In the genomic region with DNA sequence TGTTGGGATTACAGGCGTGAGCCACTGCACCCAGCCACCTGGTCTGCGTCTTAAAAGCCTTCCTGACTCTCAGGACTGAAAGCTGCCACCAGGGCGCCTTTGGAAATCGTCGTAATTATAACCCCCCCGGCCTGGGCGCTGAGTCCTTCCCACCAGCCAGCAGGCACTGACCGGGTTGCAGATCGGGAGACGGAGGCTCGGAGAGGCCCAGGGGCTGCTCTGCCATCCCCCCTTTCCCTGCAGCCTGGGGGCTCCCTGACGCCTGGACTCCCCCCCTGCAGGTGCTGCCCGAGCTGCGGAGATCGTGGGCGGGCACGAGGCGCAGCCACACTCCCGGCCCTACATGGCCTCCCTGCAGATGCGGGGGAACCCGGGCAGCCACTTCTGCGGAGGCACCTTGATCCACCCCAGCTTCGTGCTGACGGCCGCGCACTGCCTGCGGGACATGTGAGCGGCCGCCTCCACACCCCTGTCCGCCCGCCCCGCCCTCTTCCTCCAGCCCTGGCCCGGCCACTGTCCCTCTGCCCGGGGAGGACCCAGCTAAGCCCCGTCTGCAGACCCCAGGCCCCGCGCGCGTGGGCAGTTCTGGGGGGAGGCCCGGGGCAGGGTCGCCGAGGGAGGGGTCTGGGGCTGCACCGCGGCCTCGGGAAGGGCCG, we compare ENCODE assay signal across 12 cellular contexts. TPM values are rescaled to one million over a fixed set of nuclear protein-coding genes. Genes with fewer than 3 reads are reported as not detected.
DNase-seq lines count a peak whose midpoint lies in the region; ATAC-seq and TF ChIP-seq lines count a peak whose summit lies in the region.
"Had no signal": no experiment of that assay in that cellular context is flagged by ENCODE, and none has a peak within 500 bp of the region (broad histone marks: within the 10 kb centered on the region; RNA-seq: fewer than 3 reads in every experiment).

No MANE protein-coding gene starts in this region.

- H3K4me3 Mint-ChIP-seq in activated CD4-positive, alpha-beta T cell treated with anti-CD3 and anti-CD28 coated beads, Interleukin-2, amount 10 ng/mL, durations not matched to agents 7 days and 5 days = no peak overlapping the region

- POLR2A ChIA-PET in activated CD4-positive, alpha-beta T cell treated with anti-CD3 and anti-CD28 coated beads, Interleukin-2, amount 10 ng/mL, durations not matched to agents 7 days and 5 days (lab: Charles Lee) = no interaction called here

- H3K9me3 Mint-ChIP-seq in activated CD4-positive, alpha-beta T cell treated with anti-CD3 and anti-CD28 coated beads, Interleukin-2, amount 10 ng/mL, durations not matched to agents 7 days and 5 days = peaks cover 3% of the 10 kb centered on the region

- H3K4me1 Mint-ChIP-seq in activated CD4-positive, alpha-beta T cell treated with anti-CD3 and anti-CD28 coated beads, Interleukin-2, amount 10 ng/mL, durations not matched to agents 7 days and 5 days = no peaks in the 10 kb centered on the region

- H3K9me3 ChIP-seq in esophagus muscularis mucosa (no peaks in the 10 kb centered on the region), parathyroid adenoma (ENCODE audit: control insufficient read depth, low read length) (no peaks in the 10 kb centered on the region)

- H3K36me3 ChIP-seq in esophagus muscularis mucosa (no peaks in the 10 kb centered on the region), parathyroid adenoma (ENCODE audit: control insufficient read depth, insufficient read depth, low read length) (no peaks in the 10 kb centered on the region)

- no peak overlapping the region for H3K27ac Mint-ChIP-seq in activated CD4-positive, alpha-beta T cell treated with anti-CD3 and anti-CD28 coated beads, Interleukin-2, amount 10 ng/mL, durations not matched to agents 7 days and 5 days

- H2AFZ ChIP-seq in parathyroid adenoma = peak overlapping the region; percentile 34

- H3K4me3 ChIP-seq in esophagus muscularis mucosa = peak overlapping the region; percentile 31 to 42 (median 34)
- H3K4me3 ChIP-seq in parathyroid adenoma (ENCODE audit: low read depth, low read length) = peak overlapping the region; percentile 14

- TF ChIP-seq EP300 in esophagus muscularis mucosa (IDR thresholded peaks at IDR 0.05) = no peak

- H3K27me3 ChIP-seq in esophagus muscularis mucosa = peaks cover 0 to 96% (median 35%) of the 10 kb centered on the region in 4 donors
- H3K27me3 ChIP-seq in parathyroid adenoma (ENCODE audit: control insufficient read depth, insufficient read depth, low read length) = no peaks in the 10 kb centered on the region

- no peak overlapping the region for H3K9ac ChIP-seq in parathyroid adenoma

- no peaks in the 10 kb centered on the region for H3K79me2 ChIP-seq in parathyroid adenoma

- intact Hi-C loops in esophagus muscularis mucosa (cut with DNase I) = no loop called here

- H3K27me3 Mint-ChIP-seq in activated CD4-positive, alpha-beta T cell treated with anti-CD3 and anti-CD28 coated beads, Interleukin-2, amount 10 ng/mL, durations not matched to agents 7 days and 5 days = peaks cover 21% of the 10 kb centered on the region

- TF ChIP-seq CTCF in esophagus muscularis mucosa (IDR thresholded peaks at IDR 0.05) = peak in 1 of 3 experiments; percentile 3
- TF ChIP-seq CTCF in parathyroid adenoma (IDR thresholded peaks at IDR 0.05) = no peak

- H3K4me1 ChIP-seq in esophagus muscularis mucosa = peaks cover 13 to 30% (median 23%) of the 10 kb centered on the region in 4 donors
- peaks cover 7% of the 10 kb centered on the region for H3K4me1 ChIP-seq in parathyroid adenoma

- ATAC-seq in HG03469 (IDR thresholded peaks at IDR 0.05; ENCODE audit: unreplicated experiment) (no peak), GM21447 (IDR thresholded peaks at IDR 0.05; ENCODE audit: unreplicated experiment) (no peak)

- WGBS in esophagus muscularis mucosa = 8% methylated on average over 12 of the region's 46 CpGs

- peak; percentile 16 for DNase-seq in EH (ENCODE audit: low read depth)
- DNase-seq in NCI-H69 (lab: John Stamatoyannopoulos, UW) = peak; percentile 68
- no peak for DNase-seq in esophagus muscularis mucosa (ENCODE audit: extremely low spot score)
- no peak for DNase-seq in GM19238 (ENCODE audit: insufficient read length, low spot score)
- DNase-seq in activated CD4-positive, alpha-beta T cell treated with anti-CD3 and anti-CD28 coated beads, Interleukin-2, amount 10 ng/mL, durations not matched to agents 7 days and 5 days = no peak
- DNase-seq: activated CD4-positive, alpha-beta T cell treated with anti-CD3 and anti-CD28 coated beads, Interleukin-2, amount 50 U/mL, for 48 hours; cortex of kidney; midbrain; NCI-H510A treated with DMSO at 0.1 percent for 48 hours had no signal

- H3K4me2 ChIP-seq in parathyroid adenoma (ENCODE audit: low read length) = peak overlapping the region; percentile 66

- TF ChIP-seq POLR2A in esophagus muscularis mucosa (IDR thresholded peaks at IDR 0.05; ENCODE audit: low read depth) = no peak

- H3K27ac ChIP-seq in esophagus muscularis mucosa (replicated peaks in 1 of 4) (no peak overlapping the region), parathyroid adenoma (no peak overlapping the region)

- no peaks in the 10 kb centered on the region for H3K36me3 Mint-ChIP-seq in activated CD4-positive, alpha-beta T cell treated with anti-CD3 and anti-CD28 coated beads, Interleukin-2, amount 10 ng/mL, durations not matched to agents 7 days and 5 days (ENCODE audit: low read depth)

- CTCF ChIA-PET in activated CD4-positive, alpha-beta T cell treated with anti-CD3 and anti-CD28 coated beads, Interleukin-2, amount 10 ng/mL, durations not matched to agents 7 days and 5 days (lab: Charles Lee) = interaction anchor here (0.5 to 1.0 kb wide), 4 partner anchors 9 to 141 kb away, joined by 3 to 5 read pairs (median 4); a partner anchor contains a TSS

RNA-seq across cellular contexts. Expression of a gene that starts 2.5 kb away (rescaled TPM):
- 1 to 10 TPM in 1 of 4 donors, not detected in 3; 1.2 TPM for total RNA-seq in esophagus muscularis mucosa
- total RNA-seq in activated CD4-positive, alpha-beta T cell treated with anti-CD3 and anti-CD28 coated beads, Interleukin-2, amount 10 ng/mL, durations not matched to agents 7 days and 5 days = not detected

RNA-seq across cellular contexts. Expression of a gene that starts 8.8 kb away (rescaled TPM):
- 1 to 10 TPM in 3 of 4 donors, under 1 TPM in 1; 0.45 to 3.3 (median 1.6) TPM for total RNA-seq in esophagus muscularis mucosa
- not detected for total RNA-seq in activated CD4-positive, alpha-beta T cell treated with anti-CD3 and anti-CD28 coated beads, Interleukin-2, amount 10 ng/mL, durations not matched to agents 7 days and 5 days

RNA-seq across cellular contexts. Expression of a gene that starts 15.7 kb away (rescaled TPM):
- total RNA-seq in esophagus muscularis mucosa = 1 to 10 TPM in 1 of 4 donors, under 1 TPM in 1, not detected in 2; 0.40 to 1.3 TPM
- total RNA-seq in activated CD4-positive, alpha-beta T cell treated with anti-CD3 and anti-CD28 coated beads, Interleukin-2, amount 10 ng/mL, durations not matched to agents 7 days and 5 days = not detected

RNA-seq across cellular contexts. Expression of a gene that starts 16.2 kb away (rescaled TPM):
- total RNA-seq in esophagus muscularis mucosa = 1,000 to 10,000 TPM in 1 of 4 donors, 100 to 1,000 TPM in 3; 298 to 1,068 (median 643) TPM
- 1 to 10 TPM; 1.5 to 1.6 TPM for total RNA-seq in activated CD4-positive, alpha-beta T cell treated with anti-CD3 and anti-CD28 coated beads, Interleukin-2, amount 10 ng/mL, durations not matched to agents 7 days and 5 days

RNA-seq across cellular contexts. Expression of a gene that starts 21.6 kb away (rescaled TPM):
- not detected for total RNA-seq in esophagus muscularis mucosa
- total RNA-seq in activated CD4-positive, alpha-beta T cell treated with anti-CD3 and anti-CD28 coated beads, Interleukin-2, amount 10 ng/mL, durations not matched to agents 7 days and 5 days = not detected

Comparison
In these comparisons a context has a peak if more than half of its experiments do, and no peak if none do; other contexts are left out.
1. DNase-seq: peak in EH (single experiment) and NCI-H69 (single experiment); none in esophagus muscularis mucosa (single experiment), GM19238 (single experiment) and activated CD4-positive, alpha-beta T cell treated with anti-CD3 and anti-CD28 coated beads, Interleukin-2, amount 10 ng/mL, durations not matched to agents 7 days and 5 days (single experiment).